In genomic region chr16:31188450-31189411, GRCh38 we compare ENCODE assay signal across 22 cellular contexts. TPM values are rescaled to one million over a fixed set of nuclear protein-coding genes. Genes with fewer than 3 reads are reported as not detected.
DNase-seq lines count a peak whose midpoint lies in the region; ATAC-seq and TF ChIP-seq lines count a peak whose summit lies in the region.
"Had no signal": no experiment of that assay in that cellular context is flagged by ENCODE, and none has a peak within 500 bp of the region (broad histone marks: within the 10 kb centered on the region; RNA-seq: fewer than 3 reads in every experiment).

No MANE protein-coding gene starts in this region.

- H3K36me3 Mint-ChIP-seq in activated CD8-positive, alpha-beta memory T cell treated with anti-CD3 and anti-CD28 coated beads, Interleukin-2, amount 10 ng/mL, durations not matched to agents 7 days and 5 days, result peaks cover 91% of the 10 kb centered on the region
- H3K36me3 Mint-ChIP-seq in central memory CD8-positive, alpha-beta T cell (ENCODE audit: insufficient read depth), result peaks cover 100% of the 10 kb centered on the region
- H3K36me3 Mint-ChIP-seq in progenitor cell of endocrine pancreas (ENCODE audit: insufficient read depth), result peaks cover 72% of the 10 kb centered on the region

- H3K9me3 Mint-ChIP-seq in activated CD8-positive, alpha-beta memory T cell treated with anti-CD3 and anti-CD28 coated beads, Interleukin-2, amount 10 ng/mL, durations not matched to agents 7 days and 5 days (ENCODE audit: low read depth), result no peaks in the 10 kb centered on the region
- no peaks in the 10 kb centered on the region for H3K9me3 Mint-ChIP-seq in central memory CD8-positive, alpha-beta T cell
- H3K9me3 Mint-ChIP-seq in progenitor cell of endocrine pancreas (ENCODE audit: low read depth), result no peaks in the 10 kb centered on the region
- H3K9me3 Mint-ChIP-seq: dendritic cell treated with granulocyte-macrophage colony-stimulating factor and Interleukin-4, amounts not matched to agents 40 ng/mL and 50 ng/mL, for 4 days had no signal

- H3K27ac ChIP-seq in Panc1 (ENCODE audit: low read length) (peak overlapping the region; percentile 9; the same call in 1 of the 2 replicates), right atrium auricular region (no peak overlapping the region)
- H3K27ac ChIP-seq: body of pancreas, esophagus squamous epithelium had no signal

- H3K4me1 Mint-ChIP-seq in activated CD8-positive, alpha-beta memory T cell treated with anti-CD3 and anti-CD28 coated beads, Interleukin-2, amount 10 ng/mL, durations not matched to agents 7 days and 5 days, result peaks cover 81% of the 10 kb centered on the region
- peaks cover 89% of the 10 kb centered on the region for H3K4me1 Mint-ChIP-seq in central memory CD8-positive, alpha-beta T cell
- H3K4me1 Mint-ChIP-seq in progenitor cell of endocrine pancreas (ENCODE audit: low read depth), result no peaks in the 10 kb centered on the region

- no peak for TF ChIP-seq CTCF in Panc1 (IDR thresholded peaks at IDR 0.05)
- TF ChIP-seq CTCF in progenitor cell of endocrine pancreas (IDR thresholded peaks at IDR 0.05; ENCODE audit: unreplicated experiment), result no peak
- no peak for TF ChIP-seq CTCF in right atrium auricular region (IDR thresholded peaks at IDR 0.05)

- no peak overlapping the region for H3K4me3 ChIP-seq in Panc1 (ENCODE audit: low read depth in 2 of 2, low read length in 2 of 2)
- H3K4me3 ChIP-seq in right atrium auricular region, result no peak overlapping the region
- H3K4me3 ChIP-seq: body of pancreas, esophagus squamous epithelium, HAP-1, skin epidermis had no signal

- POLR2A ChIA-PET in Panc1 (lab: Charles Lee), result interaction anchor here (1.1 kb wide), 1 partner anchor 9 kb away, joined by 4 read pairs; the partner anchor contains the start of gene FUS

- no peak for DNase-seq in activated CD8-positive, alpha-beta memory T cell treated with anti-CD3 and anti-CD28 coated beads, Interleukin-2, amount 10 ng/mL, durations not matched to agents 7 days and 5 days
- no peak for DNase-seq in activated CD8-positive, alpha-beta memory T cell treated with anti-CD3 and anti-CD28 coated beads for 24 hours
- DNase-seq in Panc1 (ENCODE audit: low read depth, low spot score) (no peak), progenitor cell of endocrine pancreas (ENCODE audit: low spot score, unreplicated experiment) (no peak), DMS153 (lab: John Stamatoyannopoulos, UW) (no peak), right atrium auricular region (ENCODE audit: low spot score) (no peak)
- DNase-seq in central memory CD8-positive, alpha-beta T cell (ENCODE audit: low spot score in 2 of 2), result no peak
- DNase-seq: body of pancreas, esophagus squamous epithelium, head of caudate nucleus, islet precursor cell, mesendoderm, NCI-H1092, NCI-H774, RPMI8226 had no signal

- intact Hi-C loops in Panc1 (cut with micrococcal nuclease; ENCODE audit: unreplicated experiment), result no loop called here

- peaks cover 76% of the 10 kb centered on the region for H3K36me3 ChIP-seq in Panc1 (ENCODE audit: control insufficient read depth, insufficient read depth, low read length)
- H3K36me3 ChIP-seq in right atrium auricular region, result peaks cover 100% of the 10 kb centered on the region

- no peak for ATAC-seq in activated CD8-positive, alpha-beta memory T cell treated with anti-CD3 and anti-CD28 coated beads, Interleukin-2, amount 10 ng/mL, durations not matched to agents 7 days and 5 days
- ATAC-seq in Panc1, result no peak
- ATAC-seq in central memory CD8-positive, alpha-beta T cell (replicated peaks; ENCODE audit: extremely low read depth, poor library complexity, severe bottlenecking), result peak; percentile 41
- no peak for ATAC-seq in GM19467 (IDR thresholded peaks at IDR 0.05; ENCODE audit: unreplicated experiment)
- ATAC-seq: activated CD4-positive, CD25-positive, alpha-beta regulatory T cell treated with anti-CD3 and anti-CD28 coated beads, Interleukin-2, amount 50 U/mL, for 24 hours; body of pancreas had no signal

- H3K27me3 ChIP-seq in Panc1 (ENCODE audit: control insufficient read depth, insufficient read depth, low read length) (no peaks in the 10 kb centered on the region), right atrium auricular region (no peaks in the 10 kb centered on the region)
- H3K27me3 ChIP-seq: body of pancreas, esophagus squamous epithelium had no signal

- CTCF ChIA-PET in activated CD8-positive, alpha-beta memory T cell treated with anti-CD3 and anti-CD28 coated beads, Interleukin-2, amount 10 ng/mL, durations not matched to agents 7 days and 5 days (lab: Charles Lee), result interaction anchor here (1.5 kb wide), 1 partner anchor 12 kb away, joined by 6 read pairs; no protein-coding TSS in a partner anchor
- CTCF ChIA-PET in Panc1 (lab: Charles Lee), result no interaction called here

- H3K4me1 ChIP-seq in Panc1 (ENCODE audit: control insufficient read depth, insufficient read depth, low read length) (peaks cover 4% of the 10 kb centered on the region; the same call in 1 of the 2 replicates), right atrium auricular region (peaks cover 0 to 4% of the 10 kb centered on the region in 2 donors)
- H3K4me1 ChIP-seq: HAP-1 had no signal

- in situ Hi-C loops in Panc1 (cut with HindIII; ENCODE audit: low pct_unique_long_range_greater_than_20kb, low sequenced_read_pairs), result no loop called here

- H3K27me3 Mint-ChIP-seq in activated CD8-positive, alpha-beta memory T cell treated with anti-CD3 and anti-CD28 coated beads, Interleukin-2, amount 10 ng/mL, durations not matched to agents 7 days and 5 days, result no peaks in the 10 kb centered on the region
- no peaks in the 10 kb centered on the region for H3K27me3 Mint-ChIP-seq in central memory CD8-positive, alpha-beta T cell
- H3K27me3 Mint-ChIP-seq in progenitor cell of endocrine pancreas, result no peaks in the 10 kb centered on the region
- H3K27me3 Mint-ChIP-seq: dendritic cell treated with granulocyte-macrophage colony-stimulating factor and Interleukin-4, amounts not matched to agents 40 ng/mL and 50 ng/mL, for 4 days had no signal

- H3K9me3 ChIP-seq in Panc1 (ENCODE audit: control insufficient read depth, insufficient read depth, low read depth, low read length), result no peaks in the 10 kb centered on the region
- no peaks in the 10 kb centered on the region for H3K9me3 ChIP-seq in right atrium auricular region
- H3K9me3 ChIP-seq: body of pancreas, esophagus squamous epithelium, HAP-1 had no signal

- no peak overlapping the region for H3K4me3 Mint-ChIP-seq in activated CD8-positive, alpha-beta memory T cell treated with anti-CD3 and anti-CD28 coated beads, Interleukin-2, amount 10 ng/mL, durations not matched to agents 7 days and 5 days
- H3K4me3 Mint-ChIP-seq in central memory CD8-positive, alpha-beta T cell, result peak overlapping the region; percentile 60
- H3K4me3 Mint-ChIP-seq in progenitor cell of endocrine pancreas (ENCODE audit: low read depth), result no peak overlapping the region
- H3K4me3 Mint-ChIP-seq: dendritic cell treated with granulocyte-macrophage colony-stimulating factor and Interleukin-4, amounts not matched to agents 40 ng/mL and 50 ng/mL, for 4 days had no signal

- no TSS peak for BruUV-seq in Panc1 (replicated peaks; lab: Mats Ljungman, UMichigan)

- peak overlapping the region; percentile 30 for H3K27ac Mint-ChIP-seq in activated CD8-positive, alpha-beta memory T cell treated with anti-CD3 and anti-CD28 coated beads, Interleukin-2, amount 10 ng/mL, durations not matched to agents 7 days and 5 days
- H3K27ac Mint-ChIP-seq in central memory CD8-positive, alpha-beta T cell (ENCODE audit: low read depth), result peak overlapping the region; percentile 91
- H3K27ac Mint-ChIP-seq in progenitor cell of endocrine pancreas, result peak overlapping the region; percentile 81
- H3K27ac Mint-ChIP-seq: dendritic cell treated with granulocyte-macrophage colony-stimulating factor and Interleukin-4, amounts not matched to agents 40 ng/mL and 50 ng/mL, for 4 days had no signal

RNA-seq across cellular contexts. Expression of gene FUS, which starts 8.8 kb away (rescaled TPM):
- 100 to 1,000 TPM; 514 to 619 TPM for total RNA-seq in activated CD8-positive, alpha-beta memory T cell treated with anti-CD3 and anti-CD28 coated beads, Interleukin-2, amount 10 ng/mL, durations not matched to agents 7 days and 5 days
- total RNA-seq in Panc1 (2021; ENCODE audit: unreplicated experiment) (441 TPM), progenitor cell of endocrine pancreas (739 TPM in 2 replicates), right atrium auricular region (10 to 100 TPM; 16.9 to 34.3 TPM)
- 465 TPM for polyA plus RNA-seq in Panc1 (2012; ENCODE audit: insufficient read length)

RNA-seq across cellular contexts. Expression of gene PYCARD, which starts 13.8 kb away (rescaled TPM):
- total RNA-seq in activated CD8-positive, alpha-beta memory T cell treated with anti-CD3 and anti-CD28 coated beads, Interleukin-2, amount 10 ng/mL, durations not matched to agents 7 days and 5 days, result 10 to 100 TPM; 55.4 to 99.1 TPM
- total RNA-seq in Panc1 (2021; ENCODE audit: unreplicated experiment) (99.4 TPM), progenitor cell of endocrine pancreas (4.6 and 5.4 TPM in 2 replicates), right atrium auricular region (10 to 100 TPM in 1 of 2 donors, 1 to 10 TPM in 1; 7.9 to 13.8 TPM)
- polyA plus RNA-seq in Panc1 (2012; ENCODE audit: insufficient read length), result 229 TPM

RNA-seq across cellular contexts. Expression of gene TRIM72, which starts 25.2 kb away (rescaled TPM):
- total RNA-seq in activated CD8-positive, alpha-beta memory T cell treated with anti-CD3 and anti-CD28 coated beads, Interleukin-2, amount 10 ng/mL, durations not matched to agents 7 days and 5 days, result not detected
- total RNA-seq in Panc1 (2021; ENCODE audit: unreplicated experiment), result 0.08 TPM
- 0.10 TPM for polyA plus RNA-seq in Panc1 (2012; ENCODE audit: insufficient read length)
- 0.14 TPM in 1 of 2 replicates, not detected in the other for total RNA-seq in progenitor cell of endocrine pancreas
- total RNA-seq in right atrium auricular region, result under 1 TPM; 0.04 to 0.11 TPM
- total RNA-seq: body of pancreas, esophagus squamous epithelium, ureter had no signal
- polyA plus RNA-seq: AG04450 had no signal

RNA-seq across cellular contexts. Expression of gene PYDC1, which starts 28.2 kb away (rescaled TPM):
- total RNA-seq in activated CD8-positive, alpha-beta memory T cell treated with anti-CD3 and anti-CD28 coated beads, Interleukin-2, amount 10 ng/mL, durations not matched to agents 7 days and 5 days, result not detected
- not detected for total RNA-seq in Panc1 (2021; ENCODE audit: unreplicated experiment)
- 1.1 TPM for polyA plus RNA-seq in Panc1 (2012; ENCODE audit: insufficient read length)
- not detected in 2 replicates for total RNA-seq in progenitor cell of endocrine pancreas
- not detected for total RNA-seq in right atrium auricular region
- total RNA-seq: body of pancreas, esophagus squamous epithelium, ureter had no signal
- polyA plus RNA-seq: AG04450 had no signal

RNA-seq across cellular contexts. Expression of gene PRSS36, which starts 38.9 kb away (rescaled TPM):
- under 1 TPM; 0.59 to 0.96 TPM for total RNA-seq in activated CD8-positive, alpha-beta memory T cell treated with anti-CD3 and anti-CD28 coated beads, Interleukin-2, amount 10 ng/mL, durations not matched to agents 7 days and 5 days
- total RNA-seq in Panc1 (2021; ENCODE audit: unreplicated experiment), result 0.23 TPM
- polyA plus RNA-seq in Panc1 (2012; ENCODE audit: insufficient read length), result 0.52 TPM
- total RNA-seq in progenitor cell of endocrine pancreas, result 0.65 and 0.69 TPM in 2 replicates
- 1 to 10 TPM; 1.3 to 1.9 TPM for total RNA-seq in right atrium auricular region

Comparison
In these comparisons a context has a peak if more than half of its experiments do, and no peak if none do; other contexts are left out.
1. H3K27ac Mint-ChIP-seq: peak in every context shown above with its lines; median percentile 91 in central memory CD8-positive, alpha-beta T cell; 81 in progenitor cell of endocrine pancreas; 30 in activated CD8-positive, alpha-beta memory T cell treated with anti-CD3 and anti-CD28 coated beads, Interleukin-2, amount 10 ng/mL, durations not matched to agents 7 days and 5 days.
2. RNA of gene FUS, which starts 8.8 kb away (total RNA-seq): 739 TPM in progenitor cell of endocrine pancreas, 514 to 619 TPM in activated CD8-positive, alpha-beta memory T cell treated with anti-CD3 and anti-CD28 coated beads, Interleukin-2, amount 10 ng/mL, durations not matched to agents 7 days and 5 days and 441 TPM in Panc1 (single experiment); 16.9 to 34.3 TPM in right atrium auricular region; every median in the first group is over 10 times any median in the second.